ENCODE assay signal across 1 cellular context in the genomic region with DNA sequence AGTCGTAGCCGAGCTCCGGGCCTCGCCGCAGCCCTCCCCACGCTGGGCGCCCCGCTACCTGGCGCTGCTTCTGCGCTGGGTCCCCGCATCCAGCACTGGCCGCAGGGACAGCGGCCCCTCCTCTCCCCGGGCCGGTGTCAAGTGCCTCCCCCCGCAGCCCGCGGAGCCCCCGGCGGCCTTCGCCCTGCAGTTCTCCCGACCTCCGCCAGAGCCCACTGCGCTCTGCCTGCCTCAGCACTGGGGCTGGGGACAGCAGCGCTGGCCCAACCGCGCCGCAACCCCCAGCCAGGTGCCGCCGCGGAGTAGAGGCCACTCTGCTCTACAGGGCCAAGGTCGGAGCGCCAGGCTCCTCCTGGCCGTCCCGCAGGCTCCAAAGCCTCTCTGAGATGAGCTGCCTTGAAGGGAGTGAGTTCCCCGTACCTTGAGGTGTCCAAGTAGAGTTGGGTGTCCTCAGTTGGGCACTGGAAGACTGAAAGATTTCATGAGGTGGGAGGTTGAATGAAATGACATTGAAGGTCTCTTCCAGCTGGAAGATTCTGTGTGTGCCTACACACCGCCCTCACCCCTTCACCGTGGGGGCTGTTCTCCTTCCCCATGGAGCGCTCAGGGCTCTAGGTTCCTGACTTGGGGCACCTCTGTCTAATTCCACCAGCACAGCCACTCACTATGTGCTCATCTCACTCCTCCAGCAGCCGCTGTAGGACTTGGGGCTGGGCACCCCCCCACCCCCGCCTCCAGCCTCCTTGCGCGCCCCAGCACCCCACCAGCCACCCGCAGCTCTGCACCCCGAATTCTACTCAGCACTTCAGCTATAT.
TF ChIP-seq lines count a peak whose summit lies in the region.

No MANE protein-coding gene starts in this region.

TF ChIP-seq in SK-N-SH, 30 proteins besides CTCF, POLR2A, EP300 and RAD21 (continued from another document):
- TF ChIP-seq, protein P1, sequence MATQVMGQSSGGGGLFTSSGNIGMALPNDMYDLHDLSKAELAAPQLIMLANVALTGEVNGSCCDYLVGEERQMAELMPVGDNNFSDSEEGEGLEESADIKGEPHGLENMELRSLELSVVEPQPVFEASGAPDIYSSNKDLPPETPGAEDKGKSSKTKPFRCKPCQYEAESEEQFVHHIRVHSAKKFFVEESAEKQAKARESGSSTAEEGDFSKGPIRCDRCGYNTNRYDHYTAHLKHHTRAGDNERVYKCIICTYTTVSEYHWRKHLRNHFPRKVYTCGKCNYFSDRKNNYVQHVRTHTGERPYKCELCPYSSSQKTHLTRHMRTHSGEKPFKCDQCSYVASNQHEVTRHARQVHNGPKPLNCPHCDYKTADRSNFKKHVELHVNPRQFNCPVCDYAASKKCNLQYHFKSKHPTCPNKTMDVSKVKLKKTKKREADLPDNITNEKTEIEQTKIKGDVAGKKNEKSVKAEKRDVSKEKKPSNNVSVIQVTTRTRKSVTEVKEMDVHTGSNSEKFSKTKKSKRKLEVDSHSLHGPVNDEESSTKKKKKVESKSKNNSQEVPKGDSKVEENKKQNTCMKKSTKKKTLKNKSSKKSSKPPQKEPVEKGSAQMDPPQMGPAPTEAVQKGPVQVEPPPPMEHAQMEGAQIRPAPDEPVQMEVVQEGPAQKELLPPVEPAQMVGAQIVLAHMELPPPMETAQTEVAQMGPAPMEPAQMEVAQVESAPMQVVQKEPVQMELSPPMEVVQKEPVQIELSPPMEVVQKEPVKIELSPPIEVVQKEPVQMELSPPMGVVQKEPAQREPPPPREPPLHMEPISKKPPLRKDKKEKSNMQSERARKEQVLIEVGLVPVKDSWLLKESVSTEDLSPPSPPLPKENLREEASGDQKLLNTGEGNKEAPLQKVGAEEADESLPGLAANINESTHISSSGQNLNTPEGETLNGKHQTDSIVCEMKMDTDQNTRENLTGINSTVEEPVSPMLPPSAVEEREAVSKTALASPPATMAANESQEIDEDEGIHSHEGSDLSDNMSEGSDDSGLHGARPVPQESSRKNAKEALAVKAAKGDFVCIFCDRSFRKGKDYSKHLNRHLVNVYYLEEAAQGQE (IDR thresholded peaks at IDR 0.05; ENCODE audit: low read depth, low read length): peak; percentile 99
- TF ChIP-seq NRF1 (IDR thresholded peaks at IDR 0.05; ENCODE audit: low read depth, low read length) (peak; percentile 10; the same call in 1 of the 2 replicates), RCOR1 (IDR thresholded peaks at IDR 0.05; ENCODE audit: low read length) (peak; percentile 60), POLR2AphosphoS5 (IDR thresholded peaks at IDR 0.05; ENCODE audit: low read depth, low read length) (no peak), SMC3 (IDR thresholded peaks at IDR 0.05; ENCODE audit: low read depth, low read length) (peak; percentile 92), FOXJ3 (CRISPR knock-in tag; IDR thresholded peaks at IDR 0.05) (peak; percentile 64; the same call in 1 of the 2 replicates), NFIC (IDR thresholded peaks at IDR 0.05; ENCODE audit: borderline replicate concordance) (no peak), CHD2 (IDR thresholded peaks at IDR 0.05; ENCODE audit: low read length, partially characterized antibody) (peak; percentile 38), SIN3A (IDR thresholded peaks at IDR 0.05; ENCODE audit: borderline replicate concordance, low read depth, low read length) (peak; percentile 96)
- TF ChIP-seq, protein P2, sequence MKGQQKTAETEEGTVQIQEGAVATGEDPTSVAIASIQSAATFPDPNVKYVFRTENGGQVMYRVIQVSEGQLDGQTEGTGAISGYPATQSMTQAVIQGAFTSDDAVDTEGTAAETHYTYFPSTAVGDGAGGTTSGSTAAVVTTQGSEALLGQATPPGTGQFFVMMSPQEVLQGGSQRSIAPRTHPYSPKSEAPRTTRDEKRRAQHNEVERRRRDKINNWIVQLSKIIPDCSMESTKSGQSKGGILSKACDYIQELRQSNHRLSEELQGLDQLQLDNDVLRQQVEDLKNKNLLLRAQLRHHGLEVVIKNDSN (IDR thresholded peaks at IDR 0.05; ENCODE audit: borderline replicate concordance, low read depth): no peak
